20 cellular contexts compared by ENCODE assay signal in the genomic region with DNA sequence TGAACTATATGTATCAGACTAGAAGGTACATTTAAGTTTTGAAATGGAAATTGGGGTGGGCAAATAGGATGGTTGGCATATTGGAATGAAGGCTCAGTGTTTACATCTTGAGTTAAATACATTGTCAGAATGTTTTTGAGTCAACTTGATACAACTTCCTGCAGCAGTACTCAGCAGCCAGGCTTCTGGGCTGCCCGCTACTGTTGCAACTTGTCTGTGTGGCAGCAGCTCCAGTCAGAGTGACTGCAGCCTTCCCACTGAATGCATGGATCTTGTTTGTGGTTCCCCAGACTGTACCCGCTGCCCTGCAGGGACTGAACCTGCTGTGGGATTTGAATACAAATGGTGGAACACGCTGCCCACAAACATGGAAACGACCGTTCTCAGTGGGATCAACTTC. TPM values are rescaled to one million over a fixed set of nuclear protein-coding genes. Genes with fewer than 3 reads are reported as not detected.
DNase-seq lines count a peak whose midpoint lies in the region; ATAC-seq, FAIRE-seq and TF ChIP-seq lines count a peak whose summit lies in the region.
"Had no signal": no experiment of that assay in that cellular context is flagged by ENCODE, and none has a peak within 500 bp of the region (broad histone marks: within the 10 kb centered on the region; RNA-seq: fewer than 3 reads in every experiment).

No MANE protein-coding gene starts in this region.

- no peaks in the 10 kb centered on the region for H4K20me1 ChIP-seq in GM23248 (ENCODE audit: insufficient read depth)
- H4K20me1 ChIP-seq in HepG2 (ENCODE audit: insufficient read depth, low read length), result no peaks in the 10 kb centered on the region

- no peak overlapping the region for H3K27ac ChIP-seq in GM23248
- no peak overlapping the region for H3K27ac ChIP-seq in neuronal stem cell (replicated peaks; ENCODE audit: low read length)
- no peak overlapping the region for H3K27ac ChIP-seq in upper lobe of right lung
- no peak overlapping the region for H3K27ac ChIP-seq in HepG2 (ENCODE audit: extremely low read length, insufficient read depth, low read length)

- no peak overlapping the region for H2BK120ac ChIP-seq in neuronal stem cell (ENCODE audit: low read depth, low read length)

- no peak overlapping the region for H4K91ac ChIP-seq in neuronal stem cell (ENCODE audit: low read depth, low read length, poor library complexity)

- FAIRE-seq in GM12892 (lab: Jason Lieb, UNC) (no peak), HepG2 (lab: Jason Lieb, UNC) (no peak)
- FAIRE-seq: GM12878, GM19239, HTR-8/SVneo had no signal

- no peak overlapping the region for H2BK5ac ChIP-seq in neuronal stem cell (ENCODE audit: low read length)

- BruUV-seq in HepG2 (replicated peaks; lab: Mats Ljungman, UMichigan), result no TSS peak

- H3K9me2 ChIP-seq in GM23248 (ENCODE audit: insufficient read depth), result no peaks in the 10 kb centered on the region

- WGBS in GM23248 (ENCODE audit: low coverage in 1 of 2, low lambda C conversion rate in 2 of 2, missing lambda C conversion rate in 2 of 2), 2 experiments, result 63 to 76% methylated on average over 5 of the region's 5 CpGs
- no CpG with 5 or more reads among the region's 5 CpGs for WGBS in neuronal stem cell (ENCODE audit: extremely low coverage in 2 of 2, insufficient read length in 2 of 2, insufficient replicate concordance in 1 of 2), 2 donors
- WGBS in HepG2 (ENCODE audit: low lambda C conversion rate), result 56% methylated on average over 3 of the region's 5 CpGs

- H3F3A ChIP-seq in GM23248 (ENCODE audit: insufficient read depth), result no peaks in the 10 kb centered on the region

- H2BK12ac ChIP-seq in neuronal stem cell (ENCODE audit: low read length), result no peak overlapping the region

- no peak overlapping the region for H3K14ac ChIP-seq in neuronal stem cell (ENCODE audit: low read length)

- no peak overlapping the region for H3K23ac ChIP-seq in neuronal stem cell (ENCODE audit: low read depth, low read length, poor library complexity)

- no peaks in the 10 kb centered on the region for H3K27me3 ChIP-seq in GM23248 (replicated peaks; ENCODE audit: insufficient read depth)
- H3K27me3 ChIP-seq in neuronal stem cell (ENCODE audit: control insufficient read depth in 3 of 3, insufficient read depth in 3 of 3, low read depth in 1 of 3, low read length in 3 of 3), result peaks cover 0 to 2% (median 0%) of the 10 kb centered on the region in 3 experiments
- H3K27me3 ChIP-seq in upper lobe of right lung, result no peaks in the 10 kb centered on the region
- H3K27me3 ChIP-seq in HepG2 (ENCODE audit: control insufficient read depth in 1 of 2, insufficient read depth in 2 of 2, low read length in 2 of 2), result peaks cover 2 to 4% of the 10 kb centered on the region in 2 experiments; a peak in 2 of 5 replicates
- H3K27me3 ChIP-seq: BE2C had no signal

- H4K8ac ChIP-seq in neuronal stem cell (ENCODE audit: low read depth, low read length), result no peak overlapping the region

- H3K36me3 ChIP-seq in GM23248 (ENCODE audit: low read depth) (no peaks in the 10 kb centered on the region), neuronal stem cell (replicated peaks in 1 of 2; ENCODE audit: control insufficient read depth in 2 of 2, insufficient read depth in 2 of 2, low read length in 2 of 2) (no peaks in the 10 kb centered on the region), upper lobe of right lung (no peaks in the 10 kb centered on the region), HepG2 (replicated peaks in 1 of 2; ENCODE audit: control insufficient read depth in 1 of 2, insufficient read depth in 2 of 2, low read length in 2 of 2) (no peaks in the 10 kb centered on the region)
- H3K36me3 ChIP-seq: BE2C, HAP-1 had no signal

- no peak overlapping the region for H3K4ac ChIP-seq in neuronal stem cell (ENCODE audit: low read length)

- H3K4me2 ChIP-seq in GM23248 (ENCODE audit: unreplicated experiment) (no peak overlapping the region), neuronal stem cell (ENCODE audit: insufficient read depth, low read length, poor library complexity, severe bottlenecking) (no peak overlapping the region), HepG2 (ENCODE audit: low read depth, low read length) (no peak overlapping the region)

- 0 out of 2 replicates have a peak, but pooled peaks cover 6% of the 10 kb centered on the region for H3K4me1 ChIP-seq in GM23248 (ENCODE audit: insufficient read depth)
- peaks cover 8 to 11% of the 10 kb centered on the region in 2 donors for H3K4me1 ChIP-seq in neuronal stem cell (ENCODE audit: control insufficient read depth in 2 of 2, insufficient read depth in 1 of 2, low read depth in 1 of 2, low read length in 2 of 2)
- H3K4me1 ChIP-seq in upper lobe of right lung, result peaks cover 26% of the 10 kb centered on the region
- peaks cover 53% of the 10 kb centered on the region for H3K4me1 ChIP-seq in HepG2 (ENCODE audit: insufficient read depth, low read length)
- H3K4me1 ChIP-seq: BE2C had no signal

- POLR2A ChIA-PET in HepG2 (lab: Yijun Ruan, JAX), result interaction anchor here (1.2 kb wide), 1 partner anchor 25 kb away, joined by 4 read pairs; a partner anchor contains a TSS

- no peak overlapping the region for H2AFZ ChIP-seq in GM23248
- H2AFZ ChIP-seq in neuronal stem cell (ENCODE audit: low read length), result no peak overlapping the region
- H2AFZ ChIP-seq in HepG2 (ENCODE audit: low read length), result no peak overlapping the region

- H3K4me3 ChIP-seq in GM23248 (no peak overlapping the region), epithelial cell of esophagus (ENCODE audit: low read length) (no peak overlapping the region), neuronal stem cell (ENCODE audit: low read length in 2 of 2) (no peak overlapping the region), upper lobe of right lung (no peak overlapping the region), HepG2 (replicated peaks in 1 of 3; ENCODE audit: insufficient read depth in 1 of 3, low read depth in 2 of 3, low read length in 3 of 3) (no peak overlapping the region)
- H3K4me3 ChIP-seq: GM12878, HAP-1 had no signal

- H3K79me2 ChIP-seq in GM23248 (ENCODE audit: insufficient read depth) (no peaks in the 10 kb centered on the region), HepG2 (ENCODE audit: insufficient read depth, low read length) (no peaks in the 10 kb centered on the region)

- TF ChIP-seq POLR2A in GM12892 (IDR thresholded peaks at IDR 0.05; ENCODE audit: low read depth, low read length) (no peak), HepG2 (IDR thresholded peaks at IDR 0.05; ENCODE audit: insufficient read depth in 1 of 2, low read depth in 2 of 2, low read length in 2 of 2) (no peak)

- H2BK15ac ChIP-seq in neuronal stem cell (ENCODE audit: low read length), result no peak overlapping the region

- intact Hi-C loops in upper lobe of right lung (cut with DNase I), result no loop called here
- intact Hi-C loops in HepG2 (cut with micrococcal nuclease; ENCODE audit: unreplicated experiment), result no loop called here

- TF ChIP-seq RAD21 in HepG2 (CRISPR knock-in tag; IDR thresholded peaks at IDR 0.05), result no peak

- H2AK5ac ChIP-seq in neuronal stem cell (ENCODE audit: low read depth, low read length), result no peak overlapping the region

- no peak for ATAC-seq in upper lobe of right lung
- ATAC-seq in HG03175 (IDR thresholded peaks at IDR 0.05; ENCODE audit: unreplicated experiment), result no peak
- no peak for ATAC-seq in HepG2
- ATAC-seq: GM12878 had no signal

- TF ChIP-seq CTCF in epithelial cell of esophagus (IDR thresholded peaks at IDR 0.05; ENCODE audit: insufficient read depth, low read depth, low read length, missing control alignments), result no peak
- no peak for TF ChIP-seq CTCF in upper lobe of right lung (IDR thresholded peaks at IDR 0.05)
- TF ChIP-seq CTCF in HepG2 (CRISPR knock-in tag; IDR thresholded peaks at IDR 0.05), result no peak

- no peaks in the 10 kb centered on the region for H3K9me3 ChIP-seq in GM23248 (ENCODE audit: low read depth)
- H3K9me3 ChIP-seq in neuronal stem cell (replicated peaks in 1 of 2; ENCODE audit: control insufficient read depth in 2 of 2, insufficient read depth in 1 of 2, low read depth in 1 of 2, low read length in 2 of 2), result no peaks in the 10 kb centered on the region
- H3K9me3 ChIP-seq in upper lobe of right lung, result no peaks in the 10 kb centered on the region
- no peaks in the 10 kb centered on the region for H3K9me3 ChIP-seq in HepG2 (ENCODE audit: low read length)
- H3K9me3 ChIP-seq: BE2C, HAP-1 had no signal

- no peak for TF ChIP-seq EP300 in HepG2 (IDR thresholded peaks at IDR 0.05; ENCODE audit: low read depth in 2 of 2, low read length in 2 of 2)
- TF ChIP-seq EP300 in HepG2 (CRISPR knock-in tag; IDR thresholded peaks at IDR 0.05; ENCODE audit: borderline replicate concordance), result no peak

- CTCF ChIA-PET in HepG2 (lab: Yijun Ruan, JAX; ENCODE audit: low intra/inter-chr PET ratio, low total read pairs), result no interaction called here

- in situ Hi-C loops in GM23248 (cut with MboI) (no loop called here), HepG2 (cut with HindIII; ENCODE audit: extremely low pct_ligation_motif_present, low pct_unique_long_range_greater_than_20kb) (no loop called here)

- H3K9ac ChIP-seq in GM23248, result no peak overlapping the region
- H3K9ac ChIP-seq in neuronal stem cell (ENCODE audit: low read depth, low read length, poor library complexity), result no peak overlapping the region
- no peak overlapping the region for H3K9ac ChIP-seq in HepG2 (ENCODE audit: insufficient read depth, low read depth, low read length)

- H3K79me1 ChIP-seq in neuronal stem cell (ENCODE audit: low read depth, low read length), result no peaks in the 10 kb centered on the region

- peak overlapping the region; percentile 29 for H3K18ac ChIP-seq in neuronal stem cell (ENCODE audit: low read length)

- peak; percentile 15 for DNase-seq in GM23248
- DNase-seq in epithelial cell of esophagus (ENCODE audit: low read depth), result peak; percentile 72
- no peak for DNase-seq in neuronal stem cell (ENCODE audit: low spot score)
- DNase-seq in upper lobe of right lung, result peak; percentile 21
- DNase-seq in GM12892 (ENCODE audit: insufficient read length), result no peak
- DNase-seq in HepG2 (ENCODE audit: low spot score), result no peak
- DNase-seq: 8988T; BE2C; C1 segment of cervical spinal cord; CD4-positive, CD25-positive, alpha-beta regulatory T cell; CD8-positive, alpha-beta memory T cell; COR-L47; DMS 273 treated with DMSO at 0.1 percent for 48 hours; DND-41; EL had no signal

RNA-seq across cellular contexts. Expression of a gene that starts 24.9 kb away (rescaled TPM):
- 365 and 410 TPM in 2 replicates for total RNA-seq in GM23248 (2014; rRNA removed; shearing (Covaris generic))
- polyA plus RNA-seq in GM23248 (2016; fragmentation: Nextera tagmentation; extraction: Ambion mirVana) (353 and 355 TPM in 2 replicates), HepG2 (2011; rRNA removed) (103 and 142 TPM in 2 replicates)
- 110 TPM for polyA plus RNA-seq in neuronal stem cell (2013, experiment 1 of 2)
- polyA plus RNA-seq in neuronal stem cell (2013, experiment 2 of 2), result 109 TPM
- total RNA-seq in upper lobe of right lung (194 TPM), HepG2 (2016; rRNA removed; fragmentation: Illumina TruSeq; extraction: Trizol) (134 and 166 TPM in 2 replicates)
- polyA plus RNA-seq in GM12892 (2012; ENCODE audit: missing spikeins), result 87.9 TPM
- 35.5 and 37.6 TPM in 2 replicates for total RNA-seq in HepG2 (2016; cell fraction: cytosol; rRNA removed; fragmentation: Illumina TruSeq; extraction: Trizol; ENCODE audit: low read depth)
- total RNA-seq in HepG2 (2016; cell fraction: insoluble cytoplasmic fraction; rRNA removed; fragmentation: Illumina TruSeq; extraction: Trizol), result 133 and 171 TPM in 2 replicates
- total RNA-seq in HepG2 (2016; cell fraction: membrane; rRNA removed; fragmentation: Illumina TruSeq; extraction: Trizol), result 59.1 and 63.3 TPM in 2 replicates
- total RNA-seq in HepG2 (2016; cell fraction: nucleus; rRNA removed; fragmentation: Illumina TruSeq; extraction: Trizol), result 64.5 and 74.2 TPM in 2 replicates
- polyA plus RNA-seq in HepG2 (2011; cell fraction: cytosol; rRNA removed), result 112 and 159 TPM in 2 replicates
- 105 and 142 TPM in 2 replicates for polyA plus RNA-seq in HepG2 (2011; cell fraction: nucleus; rRNA removed)
- 149 and 254 TPM in 2 replicates for polyA plus RNA-seq in HepG2 (2012)
- 26.3 and 26.7 TPM in 2 replicates for polyA plus RNA-seq in HepG2 (2016; cell fraction: cytosol; fragmentation: Illumina TruSeq; extraction: Trizol; ENCODE audit: low read depth)
- polyA plus RNA-seq in HepG2 (2016; cell fraction: insoluble cytoplasmic fraction; fragmentation: Illumina TruSeq; extraction: Trizol; ENCODE audit: low read depth), result 147 and 154 TPM in 2 replicates
- 40.9 and 46.0 TPM in 2 replicates for polyA plus RNA-seq in HepG2 (2016; cell fraction: membrane; fragmentation: Illumina TruSeq; extraction: Trizol; ENCODE audit: low read depth)
- polyA plus RNA-seq in HepG2 (2016; cell fraction: nucleus; fragmentation: Illumina TruSeq; extraction: Trizol; ENCODE audit: insufficient read depth, low read depth), result 89.4 and 93.0 TPM in 2 replicates
- 99.8 and 124 TPM in 2 replicates for polyA minus RNA-seq in HepG2 (2011; rRNA and poly(A)+ RNA removed; ENCODE audit: low replicate concordance)
- 50.9 and 77.1 TPM in 2 replicates for polyA minus RNA-seq in HepG2 (2011; cell fraction: cytosol; rRNA and poly(A)+ RNA removed)
- polyA minus RNA-seq in HepG2 (2011; cell fraction: nucleus; rRNA and poly(A)+ RNA removed), result 83.3 and 131 TPM in 2 replicates

Comparison
In these comparisons a context has a peak if more than half of its experiments do, and no peak if none do; other contexts are left out.
1. DNase-seq: peak in GM23248 (single experiment), epithelial cell of esophagus (single experiment) and upper lobe of right lung (single experiment); none in neuronal stem cell (single experiment), GM12892 (single experiment) and HepG2 (single experiment).